ENCODE assay signal across 8 cellular contexts in the genomic region with DNA sequence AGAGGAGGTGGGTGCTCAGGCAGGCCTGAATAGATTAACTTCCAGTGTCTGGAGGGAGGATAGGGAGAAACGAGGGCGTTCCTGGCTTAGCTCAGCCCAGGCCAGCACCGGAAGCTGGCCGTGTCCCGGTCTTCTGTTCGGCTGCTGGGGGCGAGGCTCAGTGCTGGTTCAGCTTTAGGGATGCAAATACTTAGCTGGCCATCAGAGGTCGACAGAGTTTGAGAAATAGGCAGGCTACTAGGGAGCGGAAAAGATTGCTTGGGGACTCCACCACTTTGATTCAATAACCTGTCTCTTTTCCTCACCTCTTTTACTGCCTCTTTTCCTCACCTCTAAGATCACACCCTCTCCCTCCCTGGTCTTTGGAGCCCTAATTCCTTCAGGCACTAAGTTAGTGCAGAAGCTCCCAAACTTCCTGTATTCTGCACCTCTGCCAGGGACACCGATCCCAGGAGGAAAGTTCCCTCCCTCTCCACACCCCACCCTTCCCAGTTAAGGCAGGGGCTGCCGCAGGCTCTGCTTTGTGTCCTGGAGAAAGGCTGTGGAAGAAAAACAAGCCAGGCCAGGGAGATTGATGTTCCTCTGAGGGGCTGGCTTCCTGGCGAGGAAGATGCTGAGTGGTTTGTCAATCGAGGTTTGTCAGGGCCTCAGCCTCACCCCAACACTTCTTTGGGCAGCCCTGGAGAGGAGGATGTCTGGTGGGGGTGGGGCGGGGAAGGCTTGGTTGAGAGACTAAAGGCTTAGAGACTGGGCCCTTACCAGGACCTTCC. TPM values are rescaled to one million over a fixed set of nuclear protein-coding genes. Genes with fewer than 3 reads are reported as not detected.
DNase-seq lines count a peak whose midpoint lies in the region; ATAC-seq, FAIRE-seq and TF ChIP-seq lines count a peak whose summit lies in the region.

No MANE protein-coding gene starts in this region.

- H3K27ac Mint-ChIP-seq in CD8-positive, alpha-beta T cell = no peak overlapping the region

- CTCF ChIA-PET in CD8-positive, alpha-beta T cell (lab: Charles Lee) = interaction anchor here (0.8 to 1.1 kb wide), 3 partner anchors 399 to 1273 kb away, joined by 3 to 8 read pairs (median 4); no protein-coding TSS in a partner anchor

- no peak overlapping the region for H3K9ac ChIP-seq in keratinocyte (ENCODE audit: control insufficient read depth, extremely low read depth, insufficient read depth, low read length)

- H3K4me1 Mint-ChIP-seq in CD8-positive, alpha-beta T cell (ENCODE audit: low read depth) = peaks cover 1% of the 10 kb centered on the region

- dilution Hi-C loops in keratinocyte (cut with MboI; ENCODE audit: extremely low pct_ligation_motif_present, low sequenced_read_pairs) = no loop called here

- intact Hi-C loops in CD8-positive, alpha-beta T cell (cut with DNase I, micrococcal nuclease) = loop anchor here (10.0 kb wide), 2 partner anchors 562 to 1312 kb away; partner anchors contain the start of gene IGBP1 (in 1 of the 2)
- intact Hi-C loops in tibial artery (cut with DNase I; ENCODE audit: low total_unique reads) = loop anchor here (2.0 kb wide), 1 partner anchor 566 kb away; no protein-coding TSS in a partner anchor

- no peaks in the 10 kb centered on the region for H3K9me3 ChIP-seq in CD8-positive, alpha-beta T cell (ENCODE audit: low read length)
- H3K9me3 ChIP-seq in keratinocyte (ENCODE audit: control insufficient read depth, low read depth, low read length) (no peaks in the 10 kb centered on the region), tibial artery (no peaks in the 10 kb centered on the region)

- H2AFZ ChIP-seq in keratinocyte (ENCODE audit: control insufficient read depth, low read length) = peak overlapping the region; percentile 38

- no peaks in the 10 kb centered on the region for H3K36me3 Mint-ChIP-seq in CD8-positive, alpha-beta T cell

- POLR2A ChIA-PET in CD8-positive, alpha-beta T cell (lab: Charles Lee) = no interaction called here

- peak in 1 of 7 experiments; percentile 49 for DNase-seq in CD8-positive, alpha-beta T cell
- DNase-seq in NCI-H1092 treated with DMSO at 0.1 percent for 48 hours (lab: John Stamatoyannopoulos, UW) = peak; percentile 34
- no peak for DNase-seq in astrocyte of the cerebellum (ENCODE audit: low read depth)
- no peak for DNase-seq in keratinocyte (ENCODE audit: low read depth, low spot score)
- peak in 1 of 2 donors; percentile 48 for DNase-seq in tibial artery
- DNase-seq in stimulated activated CD4-positive, alpha-beta T cell treated with anti-CD3 and anti-CD28 coated beads, Interleukin-12 subunit alpha, Interleukin-12 subunit beta, amount 100 ng/mL, for 4 hours = no peak

- H3K27me3 Mint-ChIP-seq in CD8-positive, alpha-beta T cell (ENCODE audit: low read depth) = no peaks in the 10 kb centered on the region

- H3K9me3 Mint-ChIP-seq in CD8-positive, alpha-beta T cell = no peaks in the 10 kb centered on the region

- no peaks in the 10 kb centered on the region for H3K27me3 ChIP-seq in CD8-positive, alpha-beta T cell (ENCODE audit: insufficient read depth, low read length)
- H3K27me3 ChIP-seq in keratinocyte (ENCODE audit: control insufficient read depth, extremely low read depth, insufficient read depth, low read length) = no peaks in the 10 kb centered on the region
- H3K27me3 ChIP-seq in tibial artery = no peaks in the 10 kb centered on the region

- no peaks in the 10 kb centered on the region for H4K20me1 ChIP-seq in keratinocyte (ENCODE audit: control insufficient read depth, extremely low read depth, insufficient read depth, low read length)

- in situ Hi-C loops in astrocyte of the cerebellum (cut with HindIII; ENCODE audit: low sequenced_read_pairs) = no loop called here

- no peak overlapping the region for H3K27ac ChIP-seq in CD8-positive, alpha-beta T cell (ENCODE audit: low read depth, low read length)
- H3K27ac ChIP-seq in keratinocyte (ENCODE audit: control insufficient read depth, insufficient read depth, low read length) (no peak overlapping the region), tibial artery (no peak overlapping the region)

- ATAC-seq in CD8-positive, alpha-beta T cell = peak; percentile 49
- ATAC-seq in GM18868 (IDR thresholded peaks at IDR 0.05; ENCODE audit: unreplicated experiment) = peak; percentile 72
- no peak for ATAC-seq in HG02678 (IDR thresholded peaks at IDR 0.05; ENCODE audit: unreplicated experiment)

- TF ChIP-seq CTCF in CD8-positive, alpha-beta T cell (IDR thresholded peaks at IDR 0.05) = no peak
- TF ChIP-seq CTCF in astrocyte of the cerebellum (IDR thresholded peaks at IDR 0.05; ENCODE audit: low read depth, low read length, missing control alignments) = peak; percentile 70
- TF ChIP-seq CTCF in keratinocyte (optimal IDR thresholded peaks at IDR 0.05 in 1 of 3, IDR thresholded peaks at IDR 0.05 in 1 of 3, conservative IDR thresholded peaks at IDR 0.05 in 1 of 3; ENCODE audit: extremely low read depth in 1 of 3, insufficient read depth in 2 of 3, low read length in 3 of 3) = peak in 2 of 3 experiments; percentile 64 to 75
- TF ChIP-seq CTCF in tibial artery (IDR thresholded peaks at IDR 0.05) = peak; percentile 48 to 49

- H3K36me3 ChIP-seq in CD8-positive, alpha-beta T cell (ENCODE audit: insufficient read depth, low read length) = no peaks in the 10 kb centered on the region
- H3K36me3 ChIP-seq in keratinocyte (ENCODE audit: control insufficient read depth in 2 of 2, extremely low read depth in 1 of 2, insufficient read depth in 2 of 2, low read length in 2 of 2) (no peaks in the 10 kb centered on the region), tibial artery (no peaks in the 10 kb centered on the region)

- no peak overlapping the region for H3K4me2 ChIP-seq in keratinocyte (ENCODE audit: control insufficient read depth, extremely low read depth, insufficient read depth, low read depth, low read length)

- no peaks in the 10 kb centered on the region for H3K79me2 ChIP-seq in keratinocyte (ENCODE audit: control insufficient read depth, insufficient read depth, low read length)

- no peak overlapping the region for H3K4me3 Mint-ChIP-seq in CD8-positive, alpha-beta T cell

- no peak for FAIRE-seq in keratinocyte (lab: Jason Lieb, UNC)

- no peaks in the 10 kb centered on the region for H3K9me1 ChIP-seq in keratinocyte (ENCODE audit: control insufficient read depth, extremely low read depth, insufficient read depth, low read length)

- H3K4me1 ChIP-seq in CD8-positive, alpha-beta T cell (ENCODE audit: insufficient read depth, low read length) = no peaks in the 10 kb centered on the region
- H3K4me1 ChIP-seq in keratinocyte (ENCODE audit: control insufficient read depth, extremely low read depth, insufficient read depth, low read length) = peaks cover 23% of the 10 kb centered on the region
- H3K4me1 ChIP-seq in tibial artery = no peaks in the 10 kb centered on the region

- no peak overlapping the region for H3K4me3 ChIP-seq in CD8-positive, alpha-beta T cell (ENCODE audit: low read depth, low read length)
- H3K4me3 ChIP-seq in astrocyte of the cerebellum (ENCODE audit: low read depth, low read length) = no peak overlapping the region
- no peak overlapping the region for H3K4me3 ChIP-seq in keratinocyte (ENCODE audit: control insufficient read depth in 2 of 3, extremely low read depth in 1 of 3, insufficient read depth in 2 of 3, low read depth in 1 of 3, low read length in 3 of 3)
- no peak overlapping the region for H3K4me3 ChIP-seq in tibial artery

RNA-seq across cellular contexts. Expression of gene EFNB1, which starts 6.0 kb away (rescaled TPM):
- 1 to 10 TPM; 4.3 to 4.9 TPM for total RNA-seq in CD8-positive, alpha-beta T cell
- polyA plus RNA-seq in keratinocyte = 90.3 to 137 TPM (median 120 TPM) in 3 replicates
- polyA plus RNA-seq in keratinocyte (2011; ENCODE audit: low read depth) = 35.3 TPM
- polyA plus RNA-seq in keratinocyte (2011; cell fraction: cytosol; rRNA removed) = 46.6 and 79.5 TPM in 2 replicates
- polyA plus RNA-seq in keratinocyte (2011; cell fraction: nucleus; rRNA removed) = 147 and 197 TPM in 2 replicates
- polyA plus RNA-seq in keratinocyte (2012; ENCODE audit: low replicate concordance) = 59.0 and 122 TPM in 2 replicates
- polyA minus RNA-seq in keratinocyte = 86.4 to 129 TPM (median 110 TPM) in 3 replicates
- polyA minus RNA-seq in keratinocyte (2011; cell fraction: cytosol; rRNA and poly(A)+ RNA removed) = 140 TPM
- polyA minus RNA-seq in keratinocyte (2011; cell fraction: nucleus; rRNA and poly(A)+ RNA removed) = 173 and 187 TPM in 2 replicates
